Comparison of ENCODE assay signal across 8 cellular contexts in genomic region chr19:39846176-39846677, GRCh38. TPM values are rescaled to one million over a fixed set of nuclear protein-coding genes. Genes with fewer than 3 reads are reported as not detected.
DNase-seq lines count a peak whose midpoint lies in the region; ATAC-seq and TF ChIP-seq lines count a peak whose summit lies in the region.

FBL (minus strand) TSS chr19:39846379; CDS start chr19:39846300, 79 bp downstream.

- intact Hi-C loops in natural killer cell (cut with micrococcal nuclease) = loop anchor here (1.0 kb wide), 1 partner anchor 22 kb away; no protein-coding TSS in a partner anchor

- H3K4me1 ChIP-seq in DND-41 (ENCODE audit: insufficient read depth, low read length) (peaks cover 45% of the 10 kb centered on the region), GM23338 (ENCODE audit: insufficient read depth) (peaks cover 30% of the 10 kb centered on the region), fibroblast of lung (ENCODE audit: control insufficient read depth, extremely low read depth, insufficient read depth, low read length) (peaks cover 12% of the 10 kb centered on the region)

- no peaks in the 10 kb centered on the region for H3K9me3 Mint-ChIP-seq in GM23338
- H3K9me3 Mint-ChIP-seq in activated T-helper 17 cell treated with anti-CD3 and anti-CD28 coated beads, Interleukin-2, amount 50 U/mL, for 72 hours = no peaks in the 10 kb centered on the region
- H3K9me3 Mint-ChIP-seq in natural killer cell = no peaks in the 10 kb centered on the region

- no peaks in the 10 kb centered on the region for H3K9me2 ChIP-seq in GM23338 (ENCODE audit: insufficient read depth)

- H3K9me3 ChIP-seq in DND-41 (ENCODE audit: insufficient read depth, low read length, severe bottlenecking) (no peaks in the 10 kb centered on the region), fibroblast of lung (ENCODE audit: control insufficient read depth, insufficient read depth, low read depth, low read length) (no peaks in the 10 kb centered on the region)

- H3K4me3 Mint-ChIP-seq in GM23338 (peak within 1 kb of the TSS; percentile 97), natural killer cell (peak within 1 kb of the TSS; percentile 92)
- peak within 1 kb of the TSS; percentile 89 for H3K4me3 Mint-ChIP-seq in activated T-helper 17 cell treated with anti-CD3 and anti-CD28 coated beads, Interleukin-2, amount 50 U/mL, for 72 hours

- peaks cover 43% of the 10 kb centered on the region for H4K20me1 ChIP-seq in DND-41 (ENCODE audit: insufficient read depth, low read length)
- peaks cover 40% of the 10 kb centered on the region for H4K20me1 ChIP-seq in GM23338 (replicated peaks; ENCODE audit: insufficient read depth)
- no peaks in the 10 kb centered on the region for H4K20me1 ChIP-seq in fibroblast of lung (ENCODE audit: control insufficient read depth, extremely low read depth, insufficient read depth, low read length)

- TF ChIP-seq CTCF in DND-41 (IDR thresholded peaks at IDR 0.05; ENCODE audit: borderline replicate concordance, extremely low read depth, low read length, poor library complexity, severe bottlenecking) (no peak), GM23338 (conservative IDR thresholded peaks at IDR 0.05; ENCODE audit: low read depth in 2 of 2) (no peak), fibroblast of lung (conservative IDR thresholded peaks at IDR 0.05 in 1 of 2, IDR thresholded peaks at IDR 0.05 in 1 of 2; ENCODE audit: low read depth in 1 of 2, low read length in 2 of 2) (no peak), natural killer cell (IDR thresholded peaks at IDR 0.05) (no peak)

- ATAC-seq in DND-41 (ENCODE audit: insufficient read depth, low read depth) (peak; percentile 92), GM23338 (peak; percentile 88), natural killer cell (peak; percentile 95 to 97 (median 95))
- peak; percentile 92 for ATAC-seq in activated T-helper 17 cell treated with anti-CD3 and anti-CD28 coated beads, Interleukin-2, amount 50 U/mL, for 72 hours (replicated peaks)

- peak within 1 kb of the TSS; percentile 94 for H3K27ac Mint-ChIP-seq in GM23338
- H3K27ac Mint-ChIP-seq in activated T-helper 17 cell treated with anti-CD3 and anti-CD28 coated beads, Interleukin-2, amount 50 U/mL, for 72 hours = peak within 1 kb of the TSS; percentile 94
- peak within 1 kb of the TSS; percentile 92 to 94 for H3K27ac Mint-ChIP-seq in natural killer cell

- peaks cover 8% of the 10 kb centered on the region for H3K36me3 ChIP-seq in DND-41 (ENCODE audit: insufficient read depth, low read length)
- H3K36me3 ChIP-seq in GM23338 (ENCODE audit: insufficient read depth) = no peaks in the 10 kb centered on the region; the same call in 1 of the 2 replicates
- no peaks in the 10 kb centered on the region for H3K36me3 ChIP-seq in fibroblast of lung (ENCODE audit: control insufficient read depth, insufficient read depth, low read length)

- H3K4me3 ChIP-seq in DND-41 (ENCODE audit: low read depth in 1 of 2, low read length in 2 of 2) = peak within 1 kb of the TSS; percentile 95 to 99
- H3K4me3 ChIP-seq in GM23338 = peak within 1 kb of the TSS; percentile 96
- peak within 1 kb of the TSS; percentile 57 to 90 (median 70) for H3K4me3 ChIP-seq in fibroblast of lung (replicated peaks in 1 of 4; ENCODE audit: control extremely low read depth in 1 of 4, insufficient read depth in 1 of 4, low read depth in 3 of 4, low read length in 4 of 4)

- peak within 1 kb of the TSS; percentile 90 for H3K27ac ChIP-seq in DND-41 (ENCODE audit: low read length)
- peak within 1 kb of the TSS; percentile 97 for H3K27ac ChIP-seq in GM23338 (ENCODE audit: low read depth)
- H3K27ac ChIP-seq in fibroblast of lung (ENCODE audit: insufficient read depth, low read length) = peak within 1 kb of the TSS; percentile 61

- peak within 1 kb of the TSS; percentile 90 for H2AFZ ChIP-seq in DND-41 (ENCODE audit: low read depth, low read length)
- H2AFZ ChIP-seq in GM23338 = peak within 1 kb of the TSS; percentile 93
- H2AFZ ChIP-seq in fibroblast of lung (ENCODE audit: low read length) = peak within 1 kb of the TSS; percentile 89

- H3K36me3 Mint-ChIP-seq in GM23338 (ENCODE audit: low read depth) (peaks cover 3% of the 10 kb centered on the region; the same call in 1 of the 3 replicates), natural killer cell (no peaks in the 10 kb centered on the region)
- H3K36me3 Mint-ChIP-seq in activated T-helper 17 cell treated with anti-CD3 and anti-CD28 coated beads, Interleukin-2, amount 50 U/mL, for 72 hours (ENCODE audit: low read depth) = peaks cover 53% of the 10 kb centered on the region

- peak; percentile 96 for DNase-seq in DND-41
- peak; percentile 94 for DNase-seq in GM23338 (ENCODE audit: low spot score)
- DNase-seq in LHCN-M2 (ENCODE audit: low read depth) = peak; percentile 87
- DNase-seq in RPMI7951 (ENCODE audit: low read depth) = peak; percentile 89
- peak; percentile 79 to 90 for DNase-seq in fibroblast of lung (ENCODE audit: low read depth in 2 of 2)
- peak; percentile 99 for DNase-seq in natural killer cell
- peak; percentile 96 for DNase-seq in stimulated activated naive CD4-positive, alpha-beta T cell treated with Interleukin-2 at 50 U/mL for 16 hours (lab: John Stamatoyannopoulos, UW)

- H3K27me3 Mint-ChIP-seq in GM23338 (ENCODE audit: insufficient read depth, low read depth, poor library complexity) (peaks cover 6% of the 10 kb centered on the region), natural killer cell (ENCODE audit: low read depth in 2 of 2) (peaks cover 0 to 9% of the 10 kb centered on the region in 2 donors)
- H3K27me3 Mint-ChIP-seq in activated T-helper 17 cell treated with anti-CD3 and anti-CD28 coated beads, Interleukin-2, amount 50 U/mL, for 72 hours = no peaks in the 10 kb centered on the region

- H3K27me3 ChIP-seq in DND-41 (ENCODE audit: insufficient read depth, low read length, poor library complexity) (no peaks in the 10 kb centered on the region), GM23338 (ENCODE audit: insufficient read depth) (no peaks in the 10 kb centered on the region), fibroblast of lung (ENCODE audit: control insufficient read depth, insufficient read depth, low read length) (no peaks in the 10 kb centered on the region)

- peak within 1 kb of the TSS; percentile 83 for H3K4me2 ChIP-seq in DND-41 (ENCODE audit: insufficient read depth, low read length)
- H3K4me2 ChIP-seq in GM23338 = peak within 1 kb of the TSS; percentile 90
- H3K4me2 ChIP-seq in fibroblast of lung (ENCODE audit: extremely low read depth, insufficient read depth, low read length) = peak within 1 kb of the TSS; percentile 94

- 0 out of 2 replicates have a peak, but pooled peaks cover 3% of the 10 kb centered on the region for H3F3A ChIP-seq in GM23338 (replicated peaks; ENCODE audit: low read depth)

- H3K4me1 Mint-ChIP-seq in GM23338 (peaks cover 41% of the 10 kb centered on the region), natural killer cell (peaks cover 48% of the 10 kb centered on the region in 2 donors)
- peaks cover 33% of the 10 kb centered on the region for H3K4me1 Mint-ChIP-seq in activated T-helper 17 cell treated with anti-CD3 and anti-CD28 coated beads, Interleukin-2, amount 50 U/mL, for 72 hours

- peaks cover 48% of the 10 kb centered on the region for H3K79me2 ChIP-seq in DND-41 (ENCODE audit: insufficient read depth, low read length)
- peaks cover 49% of the 10 kb centered on the region for H3K79me2 ChIP-seq in GM23338 (replicated peaks; ENCODE audit: insufficient read depth)
- peaks cover 43% of the 10 kb centered on the region for H3K79me2 ChIP-seq in fibroblast of lung (ENCODE audit: control insufficient read depth, insufficient read depth, low read length)

- peak within 1 kb of the TSS; percentile 71 for H3K9ac ChIP-seq in DND-41 (ENCODE audit: low read depth, low read length)
- H3K9ac ChIP-seq in fibroblast of lung (ENCODE audit: insufficient read depth, low read length) = peak within 1 kb of the TSS; percentile 43

TF ChIP-seq in GM23338, 12 proteins besides CTCF, POLR2A, EP300 and RAD21:
- no peak for TF ChIP-seq EZH2 (IDR thresholded peaks at IDR 0.05; ENCODE audit: low read depth, unreplicated experiment)
- TF ChIP-seq ETS1 (IDR thresholded peaks at IDR 0.05) = no peak
- TF ChIP-seq JUNB (IDR thresholded peaks at IDR 0.05; ENCODE audit: unreplicated experiment) = no peak
- peak; percentile 95 for TF ChIP-seq POLR2AphosphoS5 (IDR thresholded peaks at IDR 0.05; ENCODE audit: low read depth)
- no peak for TF ChIP-seq ZNF331 (CRISPR knock-in tag; IDR thresholded peaks at IDR 0.05; ENCODE audit: low read depth)
- TF ChIP-seq CREB1 (CRISPR knock-in tag; IDR thresholded peaks at IDR 0.05; ENCODE audit: low read depth) = peak; percentile 72

RNA-seq across cellular contexts. Expression of gene FBL, which starts in this region (rescaled TPM):
- total RNA-seq in GM23338 (2014; rRNA removed; shearing (Covaris generic)) = 403 and 426 TPM in 2 replicates
- 553 and 579 TPM in 2 replicates for polyA plus RNA-seq in GM23338 (2016; fragmentation: Nextera tagmentation; extraction: Ambion mirVana)
- total RNA-seq in LHCN-M2 (2014; rRNA removed) = 68.2 and 80.9 TPM in 2 replicates
- 180 TPM for polyA plus RNA-seq in LHCN-M2 (2012)
- 148 and 165 TPM in 2 replicates for total RNA-seq in RPMI7951 (2014; rRNA removed; shearing (Covaris generic))
- total RNA-seq in activated T-helper 17 cell treated with anti-CD3 and anti-CD28 coated beads, Interleukin-2, amount 50 U/mL, for 72 hours = 100 to 1,000 TPM; 513 to 639 TPM
- total RNA-seq in fibroblast of lung = 127 and 137 TPM in 2 replicates
- 177 and 320 TPM in 2 replicates for polyA plus RNA-seq in fibroblast of lung
- polyA plus RNA-seq in fibroblast of lung (2012) = 183 and 284 TPM in 2 replicates
- 591 and 953 TPM in 2 replicates for polyA minus RNA-seq in fibroblast of lung (ENCODE audit: low replicate concordance)
- 100 to 1,000 TPM; 181 to 213 (median 201) TPM for total RNA-seq in natural killer cell

Comparison
In these comparisons a context has a peak if more than half of its experiments do, and no peak if none do; other contexts are left out.
1. Peak in every context shown above with its lines: DNase-seq, ATAC-seq, H3K4me3 ChIP-seq and H3K27ac ChIP-seq.